ENCODE assay signal across 8 cellular contexts in the genomic region with DNA sequence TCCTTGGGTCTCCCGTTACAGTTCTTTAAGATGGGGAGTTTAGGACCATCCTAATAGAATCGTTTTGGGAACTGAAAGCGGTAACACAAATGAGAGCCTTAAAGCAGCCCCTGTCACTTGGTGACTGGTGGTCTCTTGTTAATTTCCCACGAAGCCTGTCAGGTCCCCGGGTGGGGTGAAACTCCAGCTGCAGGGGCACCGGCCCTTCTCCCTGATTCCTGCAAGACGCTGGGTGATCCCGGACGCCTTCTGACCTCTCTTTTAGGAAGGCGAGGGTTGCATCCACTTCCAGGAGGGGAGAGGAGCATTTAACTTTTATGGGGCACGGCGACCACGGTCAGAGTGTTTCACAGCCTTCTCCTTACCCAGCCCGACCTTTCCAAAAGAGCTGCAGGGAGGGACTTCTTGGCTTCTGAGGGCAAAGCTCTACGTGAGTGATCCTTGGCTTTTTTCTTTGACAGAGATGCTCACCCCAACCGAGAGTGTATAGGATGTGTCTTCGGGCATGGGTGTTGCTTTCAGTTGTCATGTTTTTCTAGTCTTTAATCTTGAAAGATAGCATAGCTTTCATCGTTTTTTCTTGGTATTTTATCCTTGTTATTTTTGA. TPM values are rescaled to one million over a fixed set of nuclear protein-coding genes. Genes with fewer than 3 reads are reported as not detected.
A peak's percentile ranks its signal among the peaks of the same experiment; 100 is the strongest.
DNase-seq lines count a peak whose midpoint lies in the region; ATAC-seq and TF ChIP-seq lines count a peak whose summit lies in the region.

No MANE protein-coding gene starts in this region.

- in situ Hi-C loops in gastrocnemius medialis (cut with MboI; ENCODE audit: low sequenced_read_pairs in 4 of 4), result loop anchor here in 2 of 4 donors (5.0 to 10.0 kb wide), 4 partner anchors 98 to 191 kb away; a partner anchor contains a TSS

- TF ChIP-seq POLR2A in heart left ventricle (IDR thresholded peaks at IDR 0.05) (no peak), gastrocnemius medialis (IDR thresholded peaks at IDR 0.05) (no peak)

- H3K4me3 ChIP-seq in heart left ventricle (peak overlapping the region; percentile 43 to 86 (median 72)), gastrocnemius medialis (peak overlapping the region; percentile 67 to 92 (median 86))

- H3K4me1 ChIP-seq in heart left ventricle (peaks cover 0 to 24% (median 18%) of the 10 kb centered on the region in 12 donors), gastrocnemius medialis (peaks cover 14 to 18% of the 10 kb centered on the region in 2 donors)

- peaks cover 44% of the 10 kb centered on the region for H3K36me3 Mint-ChIP-seq in activated CD8-positive, alpha-beta T cell treated with anti-CD3 and anti-CD28 coated beads for 36 hours (ENCODE audit: low read depth)

- intact Hi-C loops in activated CD8-positive, alpha-beta T cell treated with anti-CD3 and anti-CD28 coated beads for 36 hours (cut with micrococcal nuclease), result no loop called here
- intact Hi-C loops in heart left ventricle (cut with DNase I), result loop anchor here in 8 of 10 donors (1.0 to 10.0 kb wide), 15 partner anchors 19 to 191 kb away; a partner anchor contains a TSS
- intact Hi-C loops in gastrocnemius medialis (cut with DNase I; ENCODE audit: low total_unique reads), result loop anchor here (1.0 to 5.0 kb wide), 11 partner anchors 20 to 243 kb away; a partner anchor contains a TSS

- H3K9me3 Mint-ChIP-seq in activated CD8-positive, alpha-beta T cell treated with anti-CD3 and anti-CD28 coated beads for 36 hours, result peaks cover 14% of the 10 kb centered on the region

- WGBS in heart left ventricle, 4 donors, result 3 to 4% (median 4%) methylated on average over 17 to 18 of the region's 18 CpGs

- H3K4me1 Mint-ChIP-seq in activated CD8-positive, alpha-beta T cell treated with anti-CD3 and anti-CD28 coated beads for 36 hours (ENCODE audit: low read depth), result peaks cover 12% of the 10 kb centered on the region

- peak overlapping the region in 11 of 12 donors; percentile 53 to 84 (median 74) for H3K27ac ChIP-seq in heart left ventricle
- peak overlapping the region; percentile 73 to 86 (median 84) for H3K27ac ChIP-seq in gastrocnemius medialis

- peak overlapping the region; percentile 100 for H3K4me3 Mint-ChIP-seq in activated CD8-positive, alpha-beta T cell treated with anti-CD3 and anti-CD28 coated beads for 36 hours

- peak; percentile 6 for DNase-seq in GM10266 (ENCODE audit: extremely low spot score)
- DNase-seq in activated CD8-positive, alpha-beta T cell treated with anti-CD3 and anti-CD28 coated beads for 36 hours, result peak; percentile 4
- peak in 1 of 5 donors; percentile 8 for DNase-seq in heart left ventricle
- DNase-seq in gastrocnemius medialis, result no peak
- no peak for DNase-seq in NCI-H2107 (lab: John Stamatoyannopoulos, UW)
- no peak for DNase-seq in mesenteric fat pad (ENCODE audit: low spot score)

- H3K27ac Mint-ChIP-seq in activated CD8-positive, alpha-beta T cell treated with anti-CD3 and anti-CD28 coated beads for 36 hours, result peak overlapping the region; percentile 96

- H3K27me3 ChIP-seq in heart left ventricle, result no peaks in the 10 kb centered on the region
- H3K27me3 ChIP-seq in gastrocnemius medialis, result no peaks in the 10 kb centered on the region

- H3K27me3 Mint-ChIP-seq in activated CD8-positive, alpha-beta T cell treated with anti-CD3 and anti-CD28 coated beads for 36 hours, result no peaks in the 10 kb centered on the region

- H3K9me3 ChIP-seq in heart left ventricle, result peaks cover 0 to 31% (median 17%) of the 10 kb centered on the region in 12 donors
- H3K9me3 ChIP-seq in gastrocnemius medialis, result peaks cover 0 to 15% (median 12%) of the 10 kb centered on the region in 3 donors

- CTCF ChIA-PET in activated CD8-positive, alpha-beta T cell treated with anti-CD3 and anti-CD28 coated beads for 36 hours (lab: Charles Lee), result interaction anchor here (0.7 to 1.2 kb wide), 3 partner anchors 19 to 576 kb away, joined by 3 to 5 read pairs (median 3); a partner anchor contains a TSS

- POLR2A ChIA-PET in activated CD8-positive, alpha-beta T cell treated with anti-CD3 and anti-CD28 coated beads for 36 hours (lab: Charles Lee), result interaction anchor here (0.7 to 1.3 kb wide), 4 partner anchors 53 to 1499 kb away, joined by 3 to 6 read pairs (median 4); no protein-coding TSS in a partner anchor

- TF ChIP-seq CTCF in GM10266 (IDR thresholded peaks at IDR 0.05; ENCODE audit: control insufficient read depth, insufficient read depth, low read depth, missing control alignments), result no peak
- no peak for TF ChIP-seq CTCF in activated CD8-positive, alpha-beta T cell treated with anti-CD3 and anti-CD28 coated beads for 36 hours (IDR thresholded peaks at IDR 0.05)
- TF ChIP-seq CTCF in heart left ventricle (IDR thresholded peaks at IDR 0.05), result no peak
- no peak for TF ChIP-seq CTCF in gastrocnemius medialis (IDR thresholded peaks at IDR 0.05 in 4 of 5, conservative IDR thresholded peaks at IDR 0.05 in 1 of 5)

- ATAC-seq in HG03103 (IDR thresholded peaks at IDR 0.05; ENCODE audit: low read depth, unreplicated experiment) (peak; percentile 13), heart left ventricle (no peak), gastrocnemius medialis (no peak), HG03439 (IDR thresholded peaks at IDR 0.05; ENCODE audit: unreplicated experiment) (no peak)
- ATAC-seq in activated CD8-positive, alpha-beta T cell treated with anti-CD3 and anti-CD28 coated beads for 36 hours, result no peak

- H3K36me3 ChIP-seq in heart left ventricle (peaks cover 0 to 34% (median 28%) of the 10 kb centered on the region in 9 donors), gastrocnemius medialis (peaks cover 9 to 47% of the 10 kb centered on the region in 2 donors)

RNA-seq across cellular contexts. Expression of a gene that starts 0.7 kb away (rescaled TPM):
- 1 to 10 TPM; 3.0 to 4.4 TPM for total RNA-seq in activated CD8-positive, alpha-beta T cell treated with anti-CD3 and anti-CD28 coated beads for 36 hours
- total RNA-seq in heart left ventricle, result 1 to 10 TPM; 1.3 to 6.2 (median 3.7) TPM
- 1 to 10 TPM; 1.4 to 2.1 TPM for polyA plus RNA-seq in heart left ventricle
- 1 to 10 TPM in 3 of 4 donors, under 1 TPM in 1; 0.75 to 1.4 (median 1.1) TPM for total RNA-seq in gastrocnemius medialis
- 3.8 TPM for total RNA-seq in mesenteric fat pad

RNA-seq across cellular contexts. Expression of a gene that starts 19.7 kb away (rescaled TPM):
- 10 to 100 TPM; 13.3 to 14.0 TPM for total RNA-seq in activated CD8-positive, alpha-beta T cell treated with anti-CD3 and anti-CD28 coated beads for 36 hours
- total RNA-seq in heart left ventricle (10 to 100 TPM in 8 of 9 donors, 1 to 10 TPM in 1; 9.9 to 17.7 (median 13.0) TPM), gastrocnemius medialis (10 to 100 TPM in 1 of 4 donors, 1 to 10 TPM in 3; 4.9 to 14.1 (median 6.9) TPM), mesenteric fat pad (14.8 TPM)
- 10 to 100 TPM in 1 of 2 donors, 1 to 10 TPM in 1; 7.1 to 11.8 TPM for polyA plus RNA-seq in heart left ventricle

RNA-seq across cellular contexts. Expression of a gene that starts 27.5 kb away (rescaled TPM):
- 1 to 10 TPM; 7.2 to 7.4 TPM for total RNA-seq in activated CD8-positive, alpha-beta T cell treated with anti-CD3 and anti-CD28 coated beads for 36 hours
- total RNA-seq in heart left ventricle, result 10 to 100 TPM in 3 of 9 donors, 1 to 10 TPM in 6; 4.6 to 12.8 (median 9.4) TPM
- 1 to 10 TPM; 4.5 to 4.7 TPM for polyA plus RNA-seq in heart left ventricle
- 1 to 10 TPM; 2.2 to 3.5 (median 2.9) TPM for total RNA-seq in gastrocnemius medialis
- 7.3 TPM for total RNA-seq in mesenteric fat pad

RNA-seq across cellular contexts. Expression of a gene that starts 41.9 kb away (rescaled TPM):
- total RNA-seq in activated CD8-positive, alpha-beta T cell treated with anti-CD3 and anti-CD28 coated beads for 36 hours, result 1 to 10 TPM; 1.7 to 1.9 TPM
- 1 to 10 TPM; 1.2 to 2.7 (median 1.8) TPM for total RNA-seq in heart left ventricle
- 1 to 10 TPM; 1.1 TPM for polyA plus RNA-seq in heart left ventricle
- total RNA-seq in gastrocnemius medialis, result 1 to 10 TPM in 1 of 4 donors, under 1 TPM in 3; 0.38 to 1.3 (median 0.63) TPM
- total RNA-seq in mesenteric fat pad, result 1.9 TPM

RNA-seq across cellular contexts. Expression of a gene that starts 51.0 kb away (rescaled TPM):
- 1 to 10 TPM; 5.9 to 6.7 TPM for total RNA-seq in activated CD8-positive, alpha-beta T cell treated with anti-CD3 and anti-CD28 coated beads for 36 hours
- total RNA-seq in heart left ventricle, result 10 to 100 TPM; 12.2 to 29.2 (median 21.1) TPM
- 10 to 100 TPM; 18.9 to 20.1 TPM for polyA plus RNA-seq in heart left ventricle
- total RNA-seq in gastrocnemius medialis, result 1 to 10 TPM; 3.2 to 6.9 (median 3.8) TPM
- 12.2 TPM for total RNA-seq in mesenteric fat pad

Comparison
In these comparisons a context has a peak if more than half of its experiments do, and no peak if none do; other contexts are left out.
1. DNase-seq: peak in GM10266 (single experiment) and activated CD8-positive, alpha-beta T cell treated with anti-CD3 and anti-CD28 coated beads for 36 hours (single experiment); none in gastrocnemius medialis (0 of 2), NCI-H2107 (single experiment) and mesenteric fat pad (single experiment).